In genomic region chr19:42228640-42229039, GRCh38 we compare ENCODE assay signal across 24 cellular contexts. TPM values are rescaled to one million over a fixed set of nuclear protein-coding genes. Genes with fewer than 3 reads are reported as not detected.
DNase-seq lines count a peak whose midpoint lies in the region; ATAC-seq and TF ChIP-seq lines count a peak whose summit lies in the region.
"Had no signal": no experiment of that assay in that cellular context is flagged by ENCODE, and none has a peak within 500 bp of the region (broad histone marks: within the 10 kb centered on the region; RNA-seq: fewer than 3 reads in every experiment).

No MANE protein-coding gene starts in this region.

- TF ChIP-seq CTCF in MCF 10A (IDR thresholded peaks at IDR 0.05; ENCODE audit: unreplicated experiment) (no peak), mammary epithelial cell (conservative IDR thresholded peaks at IDR 0.05 in 1 of 2, IDR thresholded peaks at IDR 0.05 in 1 of 2; ENCODE audit: extremely low read depth in 1 of 2, insufficient read depth in 1 of 2, low read depth in 1 of 2, low read length in 2 of 2) (no peak)

- peaks cover 37% of the 10 kb centered on the region for H3K36me3 ChIP-seq in mammary epithelial cell (ENCODE audit: insufficient read depth, low read length)

- H3K4me2 ChIP-seq in mammary epithelial cell (ENCODE audit: insufficient read depth, low read depth, low read length) = no peak overlapping the region

- in situ Hi-C loops in mammary epithelial cell (cut with MboI; ENCODE audit: low sequenced_read_pairs in 2 of 2) = no loop called here

- WGBS in mammary epithelial cell (ENCODE audit: low coverage, missing lambda C conversion rate) = 68% methylated on average over 4 of the region's 4 CpGs

- dilution Hi-C loops in mammary epithelial cell (cut with HindIII; ENCODE audit: low sequenced_read_pairs) = no loop called here

- no peak overlapping the region for H2AFZ ChIP-seq in mammary epithelial cell (ENCODE audit: low read depth, low read length)

- CTCF ChIA-PET in MCF 10A (lab: Yijun Ruan, JAX) (interaction anchor here (0.6 to 1.1 kb wide), 4 partner anchors 9 to 1957 kb away, joined by 3 read pairs; no protein-coding TSS in a partner anchor), mammary epithelial cell (lab: Charles Lee; ENCODE audit: low non-redundant PET) (no interaction called here), T-cell (lab: Charles Lee) (interaction anchor here in 1 of 2 donors (0.6 kb wide), 1 partner anchor 83 kb away, joined by 4 read pairs; no protein-coding TSS in a partner anchor)

- DNase-seq in MCF 10A (ENCODE audit: unreplicated experiment) (no peak), mammary epithelial cell (no peak), T-cell (no peak), NCI-H1694 (lab: John Stamatoyannopoulos, UW) (no peak)
- no peak for DNase-seq in stimulated activated effector memory CD8-positive, alpha-beta T cell treated with anti-CD3 and anti-CD28 coated beads, Interleukin-12 subunit alpha, Interleukin-12 subunit beta, amount 100 ng/mL, for 72 hours (ENCODE audit: low spot score in 2 of 2)
- DNase-seq: ACHN; activated CD4-positive, alpha-beta T cell treated with anti-CD3 and anti-CD28 coated beads for 36 hours; Calu3; caudate nucleus; H9; hippocampal formation; NCI-H1048; NCI-H187 treated with DMSO at 0.1 percent for 48 hours; NCI-H526; retina; stimulated activated CD4-positive, alpha-beta T cell treated with anti-CD3 and anti-CD28 coated beads, Interleukin-2, amount 100 ng/mL, for 48 hours; testis had no signal

- peaks cover 16% of the 10 kb centered on the region for H3K4me1 ChIP-seq in mammary epithelial cell (ENCODE audit: insufficient read depth, low read length)
- H3K4me1 ChIP-seq: SJSA1 had no signal

- H3K27me3 Mint-ChIP-seq in MCF 10A (ENCODE audit: insufficient read depth, unreplicated experiment) (no peaks in the 10 kb centered on the region), T-cell (no peaks in the 10 kb centered on the region)
- H3K27me3 Mint-ChIP-seq: activated CD4-positive, alpha-beta T cell treated with anti-CD3 and anti-CD28 coated beads for 36 hours; activated naive CD4-positive, alpha-beta T cell treated with anti-CD3 and anti-CD28 coated beads, Interleukin-2, amount 50 U/mL, for 24 hours; stimulated activated memory B cell treated with anti-CD40 and anti-IgM and Interleukin-4, amounts not matched to agents 10 μg/mL and 1 μg/mL and 100 μg/mL, for 72 hours had no signal

- no peak overlapping the region for H3K4me3 ChIP-seq in mammary epithelial cell (replicated peaks in 1 of 3; ENCODE audit: insufficient read depth in 1 of 3, low read depth in 2 of 3, low read length in 3 of 3)
- H3K4me3 ChIP-seq: gastroesophageal sphincter, SJSA1, testis had no signal

- H3K27me3 ChIP-seq in mammary epithelial cell (ENCODE audit: insufficient read depth, low read length) = no peaks in the 10 kb centered on the region
- H3K27me3 ChIP-seq: gastroesophageal sphincter, SJSA1, testis had no signal

- BruUV-seq in MCF 10A (replicated peaks; lab: Mats Ljungman, UMichigan) (no TSS peak), mammary epithelial cell (replicated peaks; lab: Mats Ljungman, UMichigan) (no TSS peak)

- POLR2A ChIA-PET in MCF 10A (lab: Yijun Ruan, JAX) (interaction anchor here (1.2 kb wide), 1 partner anchor 13 kb away, joined by 3 read pairs; the partner anchor contains the start of gene GSK3A), T-cell (lab: Charles Lee) (interaction anchor here in 1 of 2 donors (0.6 kb wide), 1 partner anchor 54 kb away, joined by 7 read pairs; no protein-coding TSS in a partner anchor)

- ATAC-seq in T-cell (replicated peaks in 1 of 4) (no peak), GM19467 (IDR thresholded peaks at IDR 0.05; ENCODE audit: unreplicated experiment) (no peak)
- ATAC-seq in stimulated activated effector memory CD8-positive, alpha-beta T cell treated with anti-CD3 and anti-CD28 coated beads, Interleukin-12 subunit alpha, Interleukin-12 subunit beta, amount 100 ng/mL, for 72 hours = no peak
- ATAC-seq: activated CD4-positive, alpha-beta T cell treated with anti-CD3 and anti-CD28 coated beads for 36 hours; gastroesophageal sphincter; left lobe of liver; stimulated activated memory B cell treated with anti-CD40 and anti-IgM and Interleukin-4, amounts not matched to agents 10 μg/mL and 1 μg/mL and 100 μg/mL, for 72 hours had no signal

- H3K36me3 Mint-ChIP-seq in MCF 10A (ENCODE audit: insufficient read depth, unreplicated experiment) (peaks cover 77% of the 10 kb centered on the region), T-cell (peaks cover 40% of the 10 kb centered on the region)
- peaks cover 96% of the 10 kb centered on the region for H3K36me3 Mint-ChIP-seq in stimulated activated effector memory CD8-positive, alpha-beta T cell treated with anti-CD3 and anti-CD28 coated beads, Interleukin-12 subunit alpha, Interleukin-12 subunit beta, amount 100 ng/mL, for 72 hours

- H3K4me3 Mint-ChIP-seq in MCF 10A (ENCODE audit: unreplicated experiment) (no peak overlapping the region), T-cell (no peak overlapping the region)
- H3K4me3 Mint-ChIP-seq in stimulated activated effector memory CD8-positive, alpha-beta T cell treated with anti-CD3 and anti-CD28 coated beads, Interleukin-12 subunit alpha, Interleukin-12 subunit beta, amount 100 ng/mL, for 72 hours = no peak overlapping the region
- H3K4me3 Mint-ChIP-seq: activated CD4-positive, alpha-beta T cell treated with anti-CD3 and anti-CD28 coated beads for 36 hours; activated naive CD4-positive, alpha-beta T cell treated with anti-CD3 and anti-CD28 coated beads, Interleukin-2, amount 50 U/mL, for 24 hours; stimulated activated memory B cell treated with anti-CD40 and anti-IgM and Interleukin-4, amounts not matched to agents 10 μg/mL and 1 μg/mL and 100 μg/mL, for 72 hours; T-helper 1 cell treated with Interleukin-12 subunit alpha and Interleukin-12 subunit beta and Interleukin-4 antibody, amounts not matched to agents 30 μg/mL and 1 μg/mL, for 36 hours had no signal

- intact Hi-C loops in MCF 10A (cut with micrococcal nuclease) = no loop called here
- intact Hi-C loops in mammary epithelial cell (cut with micrococcal nuclease) = no loop called here

- H3K79me2 ChIP-seq in mammary epithelial cell (ENCODE audit: insufficient read depth, low read length) = peaks cover 72% of the 10 kb centered on the region

- no peaks in the 10 kb centered on the region for H3K4me1 Mint-ChIP-seq in MCF 10A (ENCODE audit: insufficient read depth, unreplicated experiment)
- H3K4me1 Mint-ChIP-seq in T-cell = peaks cover 19 to 27% (median 19%) of the 10 kb centered on the region in 3 donors
- peaks cover 35% of the 10 kb centered on the region for H3K4me1 Mint-ChIP-seq in stimulated activated effector memory CD8-positive, alpha-beta T cell treated with anti-CD3 and anti-CD28 coated beads, Interleukin-12 subunit alpha, Interleukin-12 subunit beta, amount 100 ng/mL, for 72 hours

- H3K27ac ChIP-seq in mammary epithelial cell (ENCODE audit: insufficient read depth, low read depth, low read length) = no peak overlapping the region
- H3K27ac ChIP-seq: SJSA1, testis had no signal

- H3K9ac ChIP-seq in mammary epithelial cell (ENCODE audit: insufficient read depth, low read length) = no peak overlapping the region

- peaks cover 2% of the 10 kb centered on the region for H4K20me1 ChIP-seq in mammary epithelial cell (ENCODE audit: insufficient read depth, low read length)

- H3K9me3 Mint-ChIP-seq in MCF 10A (ENCODE audit: unreplicated experiment) (no peaks in the 10 kb centered on the region), T-cell (no peaks in the 10 kb centered on the region)
- no peaks in the 10 kb centered on the region for H3K9me3 Mint-ChIP-seq in stimulated activated effector memory CD8-positive, alpha-beta T cell treated with anti-CD3 and anti-CD28 coated beads, Interleukin-12 subunit alpha, Interleukin-12 subunit beta, amount 100 ng/mL, for 72 hours
- H3K9me3 Mint-ChIP-seq: activated naive CD4-positive, alpha-beta T cell treated with anti-CD3 and anti-CD28 coated beads, Interleukin-2, amount 50 U/mL, for 24 hours; H9; stimulated activated memory B cell treated with anti-CD40 and anti-IgM and Interleukin-4, amounts not matched to agents 10 μg/mL and 1 μg/mL and 100 μg/mL, for 72 hours; T-helper 1 cell treated with Interleukin-12 subunit alpha and Interleukin-12 subunit beta and Interleukin-4 antibody, amounts not matched to agents 30 μg/mL and 1 μg/mL, for 36 hours had no signal

- H3K9me3 ChIP-seq in mammary epithelial cell (replicated peaks; ENCODE audit: insufficient read depth, low read length) = no peaks in the 10 kb centered on the region
- H3K9me3 ChIP-seq: gastroesophageal sphincter, SJSA1, testis had no signal

- peak overlapping the region; percentile 74 for H3K27ac Mint-ChIP-seq in MCF 10A (ENCODE audit: low read depth, unreplicated experiment)
- H3K27ac Mint-ChIP-seq in T-cell = peak overlapping the region; percentile 10 to 74
- H3K27ac Mint-ChIP-seq in stimulated activated effector memory CD8-positive, alpha-beta T cell treated with anti-CD3 and anti-CD28 coated beads, Interleukin-12 subunit alpha, Interleukin-12 subunit beta, amount 100 ng/mL, for 72 hours = peak overlapping the region; percentile 89
- H3K27ac Mint-ChIP-seq: stimulated activated memory B cell treated with anti-CD40 and anti-IgM and Interleukin-4, amounts not matched to agents 10 μg/mL and 1 μg/mL and 100 μg/mL, for 72 hours; T-helper 1 cell treated with Interleukin-12 subunit alpha and Interleukin-12 subunit beta and Interleukin-4 antibody, amounts not matched to agents 30 μg/mL and 1 μg/mL, for 36 hours had no signal

RNA-seq across cellular contexts. Expression of gene ZNF526, which starts 8.5 kb away (rescaled TPM):
- total RNA-seq in MCF 10A (2022) (11.5 and 12.3 TPM in 2 replicates), mammary epithelial cell (10 to 100 TPM; 11.2 to 15.8 TPM), T-cell (10 to 100 TPM in 3 of 5 donors, 1 to 10 TPM in 2; 8.0 to 25.1 (median 23.1) TPM)
- 8.6 TPM for polyA plus RNA-seq in mammary epithelial cell
- polyA minus RNA-seq in mammary epithelial cell = 22.8 TPM

RNA-seq across cellular contexts. Expression of gene DEDD2, which starts 11.2 kb away (rescaled TPM):
- total RNA-seq in MCF 10A (2022) (28.5 and 31.2 TPM in 2 replicates), mammary epithelial cell (10 to 100 TPM; 17.3 to 32.3 TPM), T-cell (10 to 100 TPM; 67.6 to 82.8 (median 71.0) TPM)
- 31.8 TPM for polyA plus RNA-seq in mammary epithelial cell
- polyA minus RNA-seq in mammary epithelial cell = 13.2 TPM

RNA-seq across cellular contexts. Expression of gene GSK3A, which starts 13.8 kb away (rescaled TPM):
- total RNA-seq in MCF 10A (2022) = 53.5 and 54.5 TPM in 2 replicates
- total RNA-seq in mammary epithelial cell = 10 to 100 TPM; 29.3 to 61.9 TPM
- polyA plus RNA-seq in mammary epithelial cell = 42.9 TPM
- polyA minus RNA-seq in mammary epithelial cell = 52.4 TPM
- total RNA-seq in T-cell = 10 to 100 TPM; 21.4 to 45.8 (median 38.1) TPM

RNA-seq across cellular contexts. Expression of gene ERF, which starts 26.3 kb away (rescaled TPM):
- total RNA-seq in MCF 10A (2022) (27.8 and 35.1 TPM in 2 replicates), mammary epithelial cell (100 to 1,000 TPM; 101 to 139 TPM), T-cell (10 to 100 TPM; 35.9 to 97.3 (median 44.6) TPM)
- 86.1 TPM for polyA plus RNA-seq in mammary epithelial cell
- 36.6 TPM for polyA minus RNA-seq in mammary epithelial cell

RNA-seq across cellular contexts. Expression of gene CIC, which starts 40.4 kb away (rescaled TPM):
- 66.9 and 67.9 TPM in 2 replicates for total RNA-seq in MCF 10A (2022)
- 10 to 100 TPM; 37.0 to 91.0 TPM for total RNA-seq in mammary epithelial cell
- polyA plus RNA-seq in mammary epithelial cell = 19.4 TPM
- 24.7 TPM for polyA minus RNA-seq in mammary epithelial cell
- 100 to 1,000 TPM in 4 of 5 donors, 10 to 100 TPM in 1; 93.9 to 110 (median 104) TPM for total RNA-seq in T-cell
